Comparison of ENCODE assay signal across 12 cellular contexts in genomic region chr6:157769776-157770430, GRCh38. TPM values are rescaled to one million over a fixed set of nuclear protein-coding genes. Genes with fewer than 3 reads are reported as not detected.
DNase-seq lines count a peak whose midpoint lies in the region; FAIRE-seq and TF ChIP-seq lines count a peak whose summit lies in the region.
"Had no signal": no experiment of that assay in that cellular context is flagged by ENCODE, and none has a peak within 500 bp of the region (broad histone marks: within the 10 kb centered on the region; RNA-seq: fewer than 3 reads in every experiment).

No MANE protein-coding gene starts in this region.

- no peak for TF ChIP-seq CTCF in bronchial epithelial cell (IDR thresholded peaks at IDR 0.05; ENCODE audit: insufficient read depth, low read length, severe bottlenecking)

- peaks cover 8% of the 10 kb centered on the region for H3K9me3 Mint-ChIP-seq in activated CD4-positive, alpha-beta T cell treated with anti-CD3 and anti-CD28 coated beads, Interleukin-2, amount 10 ng/mL, durations not matched to agents 24 days and 14 days

- peaks cover 37% of the 10 kb centered on the region for H3K4me1 Mint-ChIP-seq in activated CD4-positive, alpha-beta T cell treated with anti-CD3 and anti-CD28 coated beads, Interleukin-2, amount 10 ng/mL, durations not matched to agents 24 days and 14 days

- FAIRE-seq in bronchial epithelial cell (lab: Jason Lieb, UNC) (no peak), small intestine (lab: Jason Lieb, UNC) (no peak)
- FAIRE-seq: endometrium had no signal

- peaks cover 0 to 4% of the 10 kb centered on the region in 2 donors for H3K4me1 ChIP-seq in small intestine (ENCODE audit: control insufficient read depth in 2 of 2, insufficient read depth in 1 of 2, low read depth in 1 of 2, low read length in 1 of 2)

- H3K27ac ChIP-seq in KOPT-K1 (ENCODE audit: low read depth, low read length, poor library complexity, severe bottlenecking) (peak overlapping the region; percentile 27), small intestine (ENCODE audit: low read depth in 1 of 2, low read length in 1 of 2) (no peak overlapping the region)

- peak overlapping the region; percentile 56 for H3K27ac Mint-ChIP-seq in activated CD4-positive, alpha-beta T cell treated with anti-CD3 and anti-CD28 coated beads, Interleukin-2, amount 10 ng/mL, durations not matched to agents 24 days and 14 days

- H3K9me3 ChIP-seq in KOPT-K1 (ENCODE audit: insufficient read depth, low read length, poor library complexity, severe bottlenecking) (no peaks in the 10 kb centered on the region), small intestine (ENCODE audit: control insufficient read depth, low read depth) (no peaks in the 10 kb centered on the region)

- H3K27me3 Mint-ChIP-seq in activated CD4-positive, alpha-beta T cell treated with anti-CD3 and anti-CD28 coated beads, Interleukin-2, amount 10 ng/mL, durations not matched to agents 24 days and 14 days = peaks cover 23% of the 10 kb centered on the region

- H3K4me3 Mint-ChIP-seq in activated CD4-positive, alpha-beta T cell treated with anti-CD3 and anti-CD28 coated beads, Interleukin-2, amount 10 ng/mL, durations not matched to agents 24 days and 14 days = no peak overlapping the region

- 49 to 74% (median 66%) methylated on average over 10 of the region's 10 CpGs for WGBS in small intestine, 3 donors

- H3K36me3 Mint-ChIP-seq in activated CD4-positive, alpha-beta T cell treated with anti-CD3 and anti-CD28 coated beads, Interleukin-2, amount 10 ng/mL, durations not matched to agents 24 days and 14 days (ENCODE audit: low read depth) = peaks cover 10% of the 10 kb centered on the region

- H3K27me3 ChIP-seq in bronchial epithelial cell (ENCODE audit: control insufficient read depth, insufficient read depth, low read length) (no peaks in the 10 kb centered on the region), small intestine (ENCODE audit: control insufficient read depth in 2 of 2, insufficient read depth in 2 of 2, low read length in 2 of 2) (no peaks in the 10 kb centered on the region)

- no peaks in the 10 kb centered on the region for H3K36me3 ChIP-seq in KOPT-K1 (ENCODE audit: insufficient read depth, low read length)
- H3K36me3 ChIP-seq in bronchial epithelial cell (ENCODE audit: control insufficient read depth, insufficient read depth, low read length) = no peaks in the 10 kb centered on the region
- no peaks in the 10 kb centered on the region for H3K36me3 ChIP-seq in small intestine (ENCODE audit: control insufficient read depth in 2 of 2, insufficient read depth in 2 of 2, low read length in 2 of 2)

- intact Hi-C loops in activated CD4-positive, alpha-beta T cell treated with anti-CD3 and anti-CD28 coated beads, Interleukin-2, amount 10 ng/mL, durations not matched to agents 24 days and 14 days (cut with micrococcal nuclease) = no loop called here

- DNase-seq in activated CD4-positive, alpha-beta T cell treated with anti-CD3 and anti-CD28 coated beads, Interleukin-2, amount 10 ng/mL, durations not matched to agents 24 days and 14 days = no peak
- DNase-seq in activated CD4-positive, alpha-beta T cell treated with anti-CD3 and anti-CD28 coated beads for 1 hour = no peak
- DNase-seq in bronchial epithelial cell (ENCODE audit: low read depth) (peak; percentile 76), small intestine (peak; percentile 81), NCI-H2196 (lab: John Stamatoyannopoulos, UW; ENCODE audit: unreplicated experiment) (no peak), medulla oblongata (ENCODE audit: extremely low spot score) (no peak), NCI-H82 (lab: John Stamatoyannopoulos, UW) (no peak)
- DNase-seq: activated CD8-positive, alpha-beta memory T cell treated with anti-CD3 and anti-CD28 coated beads, Interleukin-2, amount 50 U/mL, for 48 hours; OCI-M1; T1000 had no signal

- H3K4me3 ChIP-seq in bronchial epithelial cell (ENCODE audit: low read depth, low read length) = no peak overlapping the region
- H3K4me3 ChIP-seq in small intestine (ENCODE audit: low read depth in 1 of 2, low read length in 2 of 2) = no peak overlapping the region

RNA-seq across cellular contexts. Expression of gene SNX9, which starts 53.1 kb away (rescaled TPM):
- total RNA-seq in activated CD4-positive, alpha-beta T cell treated with anti-CD3 and anti-CD28 coated beads, Interleukin-2, amount 10 ng/mL, durations not matched to agents 24 days and 14 days = 33.7 and 34.0 TPM in 2 replicates
- total RNA-seq in bronchial epithelial cell = 25.5 and 26.6 TPM in 2 replicates
- 10 to 100 TPM; 36.4 to 57.8 (median 57.5) TPM for polyA plus RNA-seq in small intestine

Comparison
In these comparisons a context has a peak if more than half of its experiments do, and no peak if none do; other contexts are left out.
1. DNase-seq: peak in bronchial epithelial cell (single experiment) and small intestine (single experiment); none in activated CD4-positive, alpha-beta T cell treated with anti-CD3 and anti-CD28 coated beads, Interleukin-2, amount 10 ng/mL, durations not matched to agents 24 days and 14 days (single experiment), activated CD4-positive, alpha-beta T cell treated with anti-CD3 and anti-CD28 coated beads for 1 hour (single experiment), NCI-H2196 (single experiment), medulla oblongata (single experiment) and NCI-H82 (single experiment).